Comparison of ENCODE assay signal across 8 cellular contexts in the genomic region with DNA sequence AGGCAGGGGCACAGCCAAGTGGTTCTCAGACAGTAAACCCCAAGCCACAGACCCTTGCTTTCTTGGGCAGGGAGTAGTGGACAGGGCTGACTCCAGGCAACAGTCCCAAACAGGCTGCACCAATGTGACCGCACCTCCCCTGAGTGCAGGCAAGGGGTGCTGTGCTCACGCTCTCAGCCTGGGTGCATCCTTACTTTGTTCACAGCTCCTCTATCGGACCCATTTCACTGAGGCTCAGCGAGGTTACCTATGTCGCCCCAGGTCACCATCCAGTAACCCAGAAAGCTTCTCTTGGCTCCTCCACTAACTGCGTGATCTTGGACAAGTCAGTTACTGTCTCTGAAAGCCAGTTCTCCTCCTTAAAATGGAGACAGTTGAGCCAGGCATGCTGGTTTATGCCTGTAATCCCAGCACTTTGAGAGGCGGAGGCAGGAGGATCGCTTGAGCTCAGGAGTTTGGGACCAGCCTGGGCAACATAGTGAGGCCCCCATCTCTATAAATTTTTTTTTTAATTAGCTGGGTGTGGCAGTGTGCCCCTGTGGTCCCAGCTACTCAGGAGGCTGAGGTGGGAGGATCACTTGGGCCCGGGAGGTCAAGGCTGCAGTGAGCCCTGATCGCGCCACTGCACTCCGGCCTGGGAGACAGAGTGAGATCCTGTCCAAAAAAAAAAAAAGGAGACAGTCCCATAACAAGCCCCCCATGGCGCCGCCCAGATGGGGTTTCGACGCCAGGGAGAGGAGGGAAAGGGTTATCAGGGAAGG. TPM values are rescaled to one million over a fixed set of nuclear protein-coding genes. Genes with fewer than 3 reads are reported as not detected.
A peak's percentile ranks its signal among the peaks of the same experiment; 100 is the strongest.
DNase-seq lines count a peak whose midpoint lies in the region; ATAC-seq and TF ChIP-seq lines count a peak whose summit lies in the region.

No MANE protein-coding gene starts in this region.

- H3K4me1 ChIP-seq in GM23248 (ENCODE audit: insufficient read depth) (no peaks in the 10 kb centered on the region), sigmoid colon (peaks cover 0 to 24% (median 17%) of the 10 kb centered on the region in 4 donors)

- H3K79me2 ChIP-seq in GM23248 (ENCODE audit: insufficient read depth) (0 out of 2 replicates have a peak, but pooled peaks cover 5% of the 10 kb centered on the region), SU-DHL-6 (ENCODE audit: insufficient read depth, low read length) (no peaks in the 10 kb centered on the region; the same call in 1 of the 2 replicates)

- no peaks in the 10 kb centered on the region for H3K36me3 ChIP-seq in GM23248 (ENCODE audit: low read depth)
- peaks cover 5% of the 10 kb centered on the region for H3K36me3 ChIP-seq in SU-DHL-6 (ENCODE audit: low read length)
- H3K36me3 ChIP-seq in sigmoid colon, result peaks cover 0 to 19% (median 9%) of the 10 kb centered on the region in 4 donors

- 33 to 36% methylated on average over 16 of the region's 16 CpGs for WGBS in GM23248 (ENCODE audit: low coverage in 1 of 2, low lambda C conversion rate in 2 of 2, missing lambda C conversion rate in 2 of 2), 2 experiments
- WGBS in sigmoid colon, 2 donors, result 37 to 58% methylated on average over 16 of the region's 16 CpGs

- no peak for ATAC-seq in omental fat pad (ENCODE audit: low FRiP score)
- ATAC-seq in HG02840 (IDR thresholded peaks at IDR 0.05; ENCODE audit: low FRiP score, unreplicated experiment), result no peak

- TF ChIP-seq EP300 in sigmoid colon (IDR thresholded peaks at IDR 0.05), result no peak

- peak overlapping the region; percentile 89 for H2AFZ ChIP-seq in GM23248
- H2AFZ ChIP-seq in SU-DHL-6 (ENCODE audit: low read depth, low read length, severe bottlenecking), result peak overlapping the region; percentile 99

- DNase-seq in GM23248 (peak; percentile 17), fibroblast of pulmonary artery (ENCODE audit: low read depth) (no peak), sigmoid colon (no peak), NCI-H446 (lab: John Stamatoyannopoulos, UW) (no peak), omental fat pad (ENCODE audit: low spot score) (no peak), NCI-H1092 treated with DMSO at 0.1 percent for 48 hours (lab: John Stamatoyannopoulos, UW) (no peak)

- H3K4me2 ChIP-seq in GM23248 (ENCODE audit: unreplicated experiment) (peak overlapping the region; percentile 91), SU-DHL-6 (ENCODE audit: low read depth, low read length, poor library complexity, severe bottlenecking) (peak overlapping the region; percentile 78)

- TF ChIP-seq CTCF in SU-DHL-6 (IDR thresholded peaks at IDR 0.05; ENCODE audit: insufficient read depth, low read length, poor library complexity, severe bottlenecking) (no peak), fibroblast of pulmonary artery (IDR thresholded peaks at IDR 0.05; ENCODE audit: low read length, missing control alignments) (no peak), sigmoid colon (IDR thresholded peaks at IDR 0.05) (no peak), omental fat pad (IDR thresholded peaks at IDR 0.05) (no peak)

- H3K27ac ChIP-seq in GM23248 (no peak overlapping the region), SU-DHL-6 (ENCODE audit: low read depth, low read length) (no peak overlapping the region), sigmoid colon (peak overlapping the region; percentile 74 to 81 (median 76))

- intact Hi-C loops in sigmoid colon (cut with DNase I), result loop anchor here (2.0 to 10.0 kb wide), 4 partner anchors 67 to 411 kb away; a partner anchor contains a TSS

- H4K20me1 ChIP-seq in GM23248 (ENCODE audit: insufficient read depth), result no peaks in the 10 kb centered on the region
- H4K20me1 ChIP-seq in SU-DHL-6 (ENCODE audit: low read depth, low read length), result no peaks in the 10 kb centered on the region

- H3K27me3 ChIP-seq in GM23248 (replicated peaks; ENCODE audit: insufficient read depth), result peaks cover 6% of the 10 kb centered on the region; the same call in 1 of the 2 replicates
- H3K27me3 ChIP-seq in SU-DHL-6 (ENCODE audit: low read length), result no peaks in the 10 kb centered on the region
- no peaks in the 10 kb centered on the region for H3K27me3 ChIP-seq in sigmoid colon

- in situ Hi-C loops in GM23248 (cut with MboI), result no loop called here

- no peaks in the 10 kb centered on the region for H3F3A ChIP-seq in GM23248 (ENCODE audit: insufficient read depth)
- 0 out of 2 replicates have a peak, but pooled peaks cover 4% of the 10 kb centered on the region for H3F3A ChIP-seq in SU-DHL-6 (ENCODE audit: insufficient read depth)

- no peaks in the 10 kb centered on the region for H3K9me2 ChIP-seq in GM23248 (ENCODE audit: insufficient read depth)
- H3K9me2 ChIP-seq in SU-DHL-6 (replicated peaks; ENCODE audit: insufficient read depth, low read length), result no peaks in the 10 kb centered on the region

- no peak for TF ChIP-seq POLR2A in sigmoid colon (IDR thresholded peaks at IDR 0.05)

- H3K9me3 ChIP-seq in GM23248 (ENCODE audit: low read depth) (no peaks in the 10 kb centered on the region), SU-DHL-6 (ENCODE audit: insufficient read depth, low read length) (no peaks in the 10 kb centered on the region), sigmoid colon (no peaks in the 10 kb centered on the region)

- H3K4me3 ChIP-seq in GM23248 (peak overlapping the region; percentile 92), SU-DHL-6 (ENCODE audit: insufficient read depth, low read length, poor library complexity, severe bottlenecking) (peak overlapping the region; percentile 84), fibroblast of pulmonary artery (replicated peaks; ENCODE audit: low read depth, low read length) (peak overlapping the region; percentile 89), sigmoid colon (peak overlapping the region; percentile 71 to 93 (median 86))

- H3K9ac ChIP-seq in GM23248, result peak overlapping the region; percentile 87
- H3K9ac ChIP-seq in SU-DHL-6 (ENCODE audit: low read length), result peak overlapping the region; percentile 95

RNA-seq across cellular contexts. Expression of a gene that starts 0.8 kb away (rescaled TPM):
- 40.1 and 50.1 TPM in 2 replicates for total RNA-seq in GM23248 (2014; rRNA removed; shearing (Covaris generic))
- polyA plus RNA-seq in GM23248 (2016; fragmentation: Nextera tagmentation; extraction: Ambion mirVana) (28.7 and 30.5 TPM in 2 replicates), sigmoid colon (10 to 100 TPM in 1 of 3 donors, 1 to 10 TPM in 2; 3.0 to 18.7 (median 3.0) TPM)
- total RNA-seq in sigmoid colon (10 to 100 TPM; 12.7 to 24.3 (median 20.2) TPM), omental fat pad (10 to 100 TPM; 21.2 to 33.3 (median 27.2) TPM)

Comparison
In these comparisons a context has a peak if more than half of its experiments do, and no peak if none do; other contexts are left out.
1. H3K27ac ChIP-seq: peak in sigmoid colon (4 of 4); none in GM23248 (single experiment) and SU-DHL-6 (single experiment).
2. Peak in every context shown above with its lines, with median percentiles within 50 percentile points of each other: H3K4me3 ChIP-seq.